In genomic region chr4:57102050-57102564, GRCh38 we compare ENCODE assay signal across 9 cellular contexts. TPM values are rescaled to one million over a fixed set of nuclear protein-coding genes. Genes with fewer than 3 reads are reported as not detected.
DNase-seq lines count a peak whose midpoint lies in the region; ATAC-seq and TF ChIP-seq lines count a peak whose summit lies in the region.
"Had no signal": no experiment of that assay in that cellular context is flagged by ENCODE, and none has a peak within 500 bp of the region (broad histone marks: within the 10 kb centered on the region; RNA-seq: fewer than 3 reads in every experiment).

No MANE protein-coding gene starts in this region.

- DNase-seq in natural killer cell (no peak), foreskin fibroblast (peak; percentile 89 to 90), neuronal stem cell (ENCODE audit: low spot score) (no peak)
- DNase-seq in natural killer cell treated with Interleukin-12 subunit alpha and Interleukin-12 subunit beta and Interleukin-15 and Interleukin-18, amount 100 ng/mL, for 72 hours (ENCODE audit: low spot score): no peak
- no peak for DNase-seq in activated CD4-positive, CD25-positive, alpha-beta regulatory T cell (lab: John Stamatoyannopoulos, UW)
- DNase-seq: NCI-H69 had no signal

- H4K91ac ChIP-seq in neuronal stem cell (ENCODE audit: low read depth, low read length, poor library complexity): no peak overlapping the region

- no peak overlapping the region for H4K8ac ChIP-seq in neuronal stem cell (ENCODE audit: low read depth, low read length)

- no peak overlapping the region for H3K18ac ChIP-seq in neuronal stem cell (ENCODE audit: low read length)

- H3K14ac ChIP-seq in neuronal stem cell (ENCODE audit: low read length): no peak overlapping the region

- ATAC-seq in natural killer cell (no peak), HG02840 (IDR thresholded peaks at IDR 0.05; ENCODE audit: low FRiP score, unreplicated experiment) (no peak), GM21381 (IDR thresholded peaks at IDR 0.05; ENCODE audit: unreplicated experiment) (no peak)
- no peak for ATAC-seq in natural killer cell treated with Interleukin-12 subunit alpha and Interleukin-12 subunit beta and Interleukin-15 and Interleukin-18, amount 100 ng/mL, for 72 hours
- ATAC-seq in activated CD4-positive, CD25-positive, alpha-beta regulatory T cell treated with anti-CD3 and anti-CD28 coated beads, Interleukin-2, amount 50 U/mL, for 24 hours: no peak

- no CpG with 5 or more reads among the region's 4 CpGs for WGBS in neuronal stem cell (ENCODE audit: extremely low coverage in 2 of 2, insufficient read length in 2 of 2, insufficient replicate concordance in 1 of 2), 2 donors

- peaks cover 0 to 3% (median 0%) of the 10 kb centered on the region in 3 experiments for H3K27me3 ChIP-seq in neuronal stem cell (ENCODE audit: control insufficient read depth in 3 of 3, insufficient read depth in 3 of 3, low read depth in 1 of 3, low read length in 3 of 3)

- TF ChIP-seq CTCF in natural killer cell (IDR thresholded peaks at IDR 0.05): no peak
- TF ChIP-seq CTCF in foreskin fibroblast (IDR thresholded peaks at IDR 0.05; ENCODE audit: low read depth, low read length): no peak

- H2BK5ac ChIP-seq in neuronal stem cell (ENCODE audit: low read length): no peak overlapping the region

- H3K4me3 Mint-ChIP-seq in natural killer cell: no peak overlapping the region
- H3K4me3 Mint-ChIP-seq in natural killer cell treated with Interleukin-12 subunit alpha and Interleukin-12 subunit beta and Interleukin-15 and Interleukin-18, amount 100 ng/mL, for 72 hours: no peak overlapping the region

- no peaks in the 10 kb centered on the region for H3K9me3 Mint-ChIP-seq in natural killer cell
- H3K9me3 Mint-ChIP-seq in natural killer cell treated with Interleukin-12 subunit alpha and Interleukin-12 subunit beta and Interleukin-15 and Interleukin-18, amount 100 ng/mL, for 72 hours: no peaks in the 10 kb centered on the region

- H3K4me2 ChIP-seq in neuronal stem cell (ENCODE audit: insufficient read depth, low read length, poor library complexity, severe bottlenecking): no peak overlapping the region

- H3K36me3 Mint-ChIP-seq in natural killer cell: no peaks in the 10 kb centered on the region
- H3K36me3 Mint-ChIP-seq in natural killer cell treated with Interleukin-12 subunit alpha and Interleukin-12 subunit beta and Interleukin-15 and Interleukin-18, amount 100 ng/mL, for 72 hours: peaks cover 4% of the 10 kb centered on the region

- intact Hi-C loops in natural killer cell (cut with micrococcal nuclease): no loop called here

- H3K27ac ChIP-seq in neuronal stem cell (replicated peaks; ENCODE audit: low read length): no peak overlapping the region

- no peak overlapping the region for H2AK5ac ChIP-seq in neuronal stem cell (ENCODE audit: low read depth, low read length)

- H3K4me3 ChIP-seq in foreskin fibroblast (ENCODE audit: low read depth in 1 of 2, low read length in 2 of 2): no peak overlapping the region
- H3K4me3 ChIP-seq in neuronal stem cell (ENCODE audit: low read length in 2 of 2): no peak overlapping the region

- no peaks in the 10 kb centered on the region for H3K9me3 ChIP-seq in neuronal stem cell (replicated peaks in 1 of 2; ENCODE audit: control insufficient read depth in 2 of 2, insufficient read depth in 1 of 2, low read depth in 1 of 2, low read length in 2 of 2)

- peaks cover 3 to 12% of the 10 kb centered on the region in 2 donors for H3K4me1 ChIP-seq in neuronal stem cell (ENCODE audit: control insufficient read depth in 2 of 2, insufficient read depth in 1 of 2, low read depth in 1 of 2, low read length in 2 of 2)

- H2BK12ac ChIP-seq in neuronal stem cell (ENCODE audit: low read length): no peak overlapping the region

- H3K27me3 Mint-ChIP-seq in natural killer cell (ENCODE audit: low read depth in 2 of 2): no peaks in the 10 kb centered on the region
- no peaks in the 10 kb centered on the region for H3K27me3 Mint-ChIP-seq in natural killer cell treated with Interleukin-12 subunit alpha and Interleukin-12 subunit beta and Interleukin-15 and Interleukin-18, amount 100 ng/mL, for 72 hours

- peak overlapping the region; percentile 51 for H2AFZ ChIP-seq in neuronal stem cell (ENCODE audit: low read length)

- no peak overlapping the region for H3K4ac ChIP-seq in neuronal stem cell (ENCODE audit: low read length)

- peaks cover 85 to 90% of the 10 kb centered on the region in 2 donors for H3K4me1 Mint-ChIP-seq in natural killer cell
- peaks cover 37 to 47% of the 10 kb centered on the region in 2 donors for H3K4me1 Mint-ChIP-seq in natural killer cell treated with Interleukin-12 subunit alpha and Interleukin-12 subunit beta and Interleukin-15 and Interleukin-18, amount 100 ng/mL, for 72 hours (ENCODE audit: low read depth in 2 of 2)

- peak overlapping the region; percentile 46 to 71 for H3K27ac Mint-ChIP-seq in natural killer cell
- H3K27ac Mint-ChIP-seq in natural killer cell treated with Interleukin-12 subunit alpha and Interleukin-12 subunit beta and Interleukin-15 and Interleukin-18, amount 100 ng/mL, for 72 hours: peak overlapping the region in 1 of 2 donors; percentile 16

- no peak overlapping the region for H2BK120ac ChIP-seq in neuronal stem cell (ENCODE audit: low read depth, low read length)

- H2BK15ac ChIP-seq in neuronal stem cell (ENCODE audit: low read length): no peak overlapping the region

- H3K36me3 ChIP-seq in neuronal stem cell (replicated peaks in 1 of 2; ENCODE audit: control insufficient read depth in 2 of 2, insufficient read depth in 2 of 2, low read length in 2 of 2): no peaks in the 10 kb centered on the region

- H3K9ac ChIP-seq in neuronal stem cell (ENCODE audit: low read depth, low read length, poor library complexity): no peak overlapping the region

- H3K23ac ChIP-seq in neuronal stem cell (ENCODE audit: low read depth, low read length, poor library complexity): no peak overlapping the region

- H3K79me1 ChIP-seq in neuronal stem cell (ENCODE audit: low read depth, low read length): no peaks in the 10 kb centered on the region

RNA-seq across cellular contexts. Expression of gene IGFBP7, which starts 8.1 kb away (rescaled TPM):
- total RNA-seq in natural killer cell: 100 to 1,000 TPM in 2 of 3 donors, 10 to 100 TPM in 1; 88.8 to 107 (median 101) TPM
- total RNA-seq in natural killer cell treated with Interleukin-12 subunit alpha and Interleukin-12 subunit beta and Interleukin-15 and Interleukin-18, amount 100 ng/mL, for 72 hours: 10 to 100 TPM; 11.7 to 82.1 TPM
- 3.3 TPM for polyA plus RNA-seq in neuronal stem cell (2013, experiment 1 of 2)
- polyA plus RNA-seq in neuronal stem cell (2013, experiment 2 of 2): 3.1 TPM

Comparison
In these comparisons a context has a peak if more than half of its experiments do, and no peak if none do; other contexts are left out.
1. DNase-seq: peak in foreskin fibroblast (2 of 2); none in natural killer cell (single experiment), natural killer cell treated with Interleukin-12 subunit alpha and Interleukin-12 subunit beta and Interleukin-15 and Interleukin-18, amount 100 ng/mL, for 72 hours (single experiment), neuronal stem cell (single experiment) and activated CD4-positive, CD25-positive, alpha-beta regulatory T cell (0 of 4).